ENCODE assay signal across 8 cellular contexts in genomic region chr20:62136283-62137091, GRCh38. TPM values are rescaled to one million over a fixed set of nuclear protein-coding genes. Genes with fewer than 3 reads are reported as not detected.
DNase-seq lines count a peak whose midpoint lies in the region; ATAC-seq and TF ChIP-seq lines count a peak whose summit lies in the region.

No MANE protein-coding gene starts in this region.

- peaks cover 13% of the 10 kb centered on the region for H4K20me1 ChIP-seq in OCI-LY7 (ENCODE audit: insufficient read depth, low read length)

- peaks cover 28% of the 10 kb centered on the region for H3K79me2 ChIP-seq in OCI-LY7 (ENCODE audit: insufficient read depth, low read depth, low read length)

- H3K4me1 ChIP-seq in CD8-positive, alpha-beta T cell (ENCODE audit: insufficient read depth, low read length), result peaks cover 21% of the 10 kb centered on the region
- peaks cover 10% of the 10 kb centered on the region for H3K4me1 ChIP-seq in OCI-LY7 (ENCODE audit: insufficient read depth, low read length, poor library complexity, severe bottlenecking)

- H3K27ac ChIP-seq in CD8-positive, alpha-beta T cell (ENCODE audit: low read depth, low read length), result no peak overlapping the region
- H3K27ac ChIP-seq in OCI-LY7 (ENCODE audit: low read depth, low read length, poor library complexity, severe bottlenecking), result peak overlapping the region; percentile 37

- H3K9me3 Mint-ChIP-seq in CD8-positive, alpha-beta T cell, result no peaks in the 10 kb centered on the region
- no peaks in the 10 kb centered on the region for H3K9me3 Mint-ChIP-seq in HFFc6
- H3K9me3 Mint-ChIP-seq in neural crest cell, result no peaks in the 10 kb centered on the region

- no peak overlapping the region for H3K4me2 ChIP-seq in OCI-LY7 (ENCODE audit: low read length)

- TF ChIP-seq POLR2A in erythroblast (IDR thresholded peaks at IDR 0.05; ENCODE audit: low read length), result peak; percentile 12

- H3K36me3 ChIP-seq in CD8-positive, alpha-beta T cell (ENCODE audit: insufficient read depth, low read length), result peaks cover 86% of the 10 kb centered on the region
- peaks cover 100% of the 10 kb centered on the region for H3K36me3 ChIP-seq in OCI-LY7 (ENCODE audit: insufficient read depth, low read length)

- no peak overlapping the region for H2AFZ ChIP-seq in OCI-LY7 (ENCODE audit: low read length)

- no peak overlapping the region for H3K4me3 Mint-ChIP-seq in CD8-positive, alpha-beta T cell
- H3K4me3 Mint-ChIP-seq in HFFc6, result no peak overlapping the region
- peak overlapping the region; percentile 67 for H3K4me3 Mint-ChIP-seq in neural crest cell

- peak overlapping the region; percentile 90 for H3K27ac Mint-ChIP-seq in CD8-positive, alpha-beta T cell
- H3K27ac Mint-ChIP-seq in HFFc6, result peak overlapping the region; percentile 28; the same call in 1 of the 2 replicates
- no peak overlapping the region for H3K27ac Mint-ChIP-seq in neural crest cell (ENCODE audit: unreplicated experiment)

- no peaks in the 10 kb centered on the region for H3K27me3 ChIP-seq in CD8-positive, alpha-beta T cell (ENCODE audit: insufficient read depth, low read length)

- BruUV-seq in OCI-LY7 (replicated peaks; lab: Mats Ljungman, UMichigan), result no TSS peak

- peak; percentile 61 for ATAC-seq in CD8-positive, alpha-beta T cell
- ATAC-seq in GM19452 (IDR thresholded peaks at IDR 0.05; ENCODE audit: unreplicated experiment) (no peak), GM18511 (IDR thresholded peaks at IDR 0.05; ENCODE audit: unreplicated experiment) (no peak)

- peak; percentile 59 to 83 (median 76) for DNase-seq in CD8-positive, alpha-beta T cell
- DNase-seq in HFFc6 (no peak), OCI-LY7 (ENCODE audit: low spot score) (peak; percentile 82), erythroblast (lab: John Stamatoyannopoulos, UW) (peak; percentile 72 to 83), neural crest cell (ENCODE audit: low read depth, low spot score) (peak; percentile 45)
- DNase-seq in activated T-cell treated with anti-CD3 and anti-CD28 coated beads, Interleukin-2, amount 50 U/mL, for 1 hour, result peak; percentile 79

- peak; percentile 80 for TF ChIP-seq CTCF in CD8-positive, alpha-beta T cell (IDR thresholded peaks at IDR 0.05)
- TF ChIP-seq CTCF in HFFc6 (IDR thresholded peaks at IDR 0.05) (peak; percentile 89), OCI-LY7 (conservative IDR thresholded peaks at IDR 0.05; ENCODE audit: low read length) (peak; percentile 99), neural crest cell (conservative IDR thresholded peaks at IDR 0.05) (peak; percentile 81)

- no peaks in the 10 kb centered on the region for H3K9me2 ChIP-seq in OCI-LY7 (ENCODE audit: insufficient read depth, low read length)

- intact Hi-C loops in CD8-positive, alpha-beta T cell (cut with DNase I, micrococcal nuclease), result loop anchor here (1.0 to 5.0 kb wide), 6 partner anchors 69 to 271 kb away; partner anchors contain the start of gene CABLES2 (in 1 of the 2)
- intact Hi-C loops in OCI-LY7 (cut with micrococcal nuclease; ENCODE audit: unreplicated experiment), result loop anchor here (1.0 to 2.0 kb wide), 2 partner anchors 125 to 156 kb away; no protein-coding TSS in a partner anchor

- H3K9me3 ChIP-seq in CD8-positive, alpha-beta T cell (ENCODE audit: low read length), result no peaks in the 10 kb centered on the region
- no peaks in the 10 kb centered on the region for H3K9me3 ChIP-seq in OCI-LY7 (ENCODE audit: low read length)

- H3K4me1 Mint-ChIP-seq in CD8-positive, alpha-beta T cell (ENCODE audit: low read depth), result peaks cover 42% of the 10 kb centered on the region
- peaks cover 19% of the 10 kb centered on the region for H3K4me1 Mint-ChIP-seq in HFFc6 (ENCODE audit: low read depth)
- peaks cover 13% of the 10 kb centered on the region for H3K4me1 Mint-ChIP-seq in neural crest cell

- POLR2A ChIA-PET in CD8-positive, alpha-beta T cell (lab: Charles Lee), result interaction anchor here (0.6 to 2.3 kb wide), 3 partner anchors 10 to 70 kb away, joined by 3 to 10 read pairs (median 5); partner anchors contain the start of genes LSM14B and TAF4
- POLR2A ChIA-PET in OCI-LY7 (lab: Charles Lee), result interaction anchor here (0.5 to 0.6 kb wide), 2 partner anchors 30 to 50 kb away, joined by 3 to 4 read pairs; no protein-coding TSS in a partner anchor

- H3K4me3 ChIP-seq in CD8-positive, alpha-beta T cell (ENCODE audit: low read depth, low read length), result no peak overlapping the region
- no peak overlapping the region for H3K4me3 ChIP-seq in OCI-LY7 (ENCODE audit: low read depth, low read length, poor library complexity, severe bottlenecking)

- CTCF ChIA-PET in CD8-positive, alpha-beta T cell (lab: Charles Lee), result interaction anchor here (0.6 to 10.0 kb wide), 17 partner anchors 10 to 126 kb away, joined by 3 to 82 read pairs (median 5); no protein-coding TSS in a partner anchor
- CTCF ChIA-PET in OCI-LY7 (lab: Charles Lee; ENCODE audit: unreplicated experiment), result no interaction called here

- H3K27me3 Mint-ChIP-seq in CD8-positive, alpha-beta T cell (ENCODE audit: low read depth), result no peaks in the 10 kb centered on the region
- H3K27me3 Mint-ChIP-seq in HFFc6 (ENCODE audit: insufficient read depth) (peaks cover 7% of the 10 kb centered on the region; the same call in 1 of the 2 replicates), neural crest cell (ENCODE audit: low read depth) (no peaks in the 10 kb centered on the region)

- H3K36me3 Mint-ChIP-seq in CD8-positive, alpha-beta T cell, result peaks cover 98% of the 10 kb centered on the region
- H3K36me3 Mint-ChIP-seq in HFFc6 (ENCODE audit: low read depth) (peaks cover 52% of the 10 kb centered on the region), neural crest cell (ENCODE audit: low read depth) (peaks cover 25% of the 10 kb centered on the region)

RNA-seq across cellular contexts. Expression of gene PSMA7, which starts 6.7 kb away (rescaled TPM):
- total RNA-seq in CD8-positive, alpha-beta T cell, result 100 to 1,000 TPM; 170 to 179 TPM
- total RNA-seq in HFFc6 (2021; fragmentation: NEBNext Ultra II Directional; extraction: Animal tissue kit (Norgen Biotek cat#: 25700)), result 100 to 1,000 TPM; 296 to 357 (median 334) TPM
- 247 and 362 TPM in 2 replicates for total RNA-seq in OCI-LY7 (2014; rRNA removed; shearing (Covaris generic))
- 223 and 266 TPM in 2 replicates for total RNA-seq in OCI-LY7 (2022)
- total RNA-seq in neural crest cell, result 318 and 322 TPM in 2 replicates

RNA-seq across cellular contexts. Expression of gene SS18L1, which starts 7.1 kb away (rescaled TPM):
- total RNA-seq in CD8-positive, alpha-beta T cell, result 10 to 100 TPM; 12.6 to 12.9 TPM
- total RNA-seq in HFFc6 (2021; fragmentation: NEBNext Ultra II Directional; extraction: Animal tissue kit (Norgen Biotek cat#: 25700)), result 1 to 10 TPM; 5.5 to 7.9 (median 5.9) TPM
- 13.0 and 17.0 TPM in 2 replicates for total RNA-seq in OCI-LY7 (2014; rRNA removed; shearing (Covaris generic))
- total RNA-seq in OCI-LY7 (2022), result 16.8 and 17.7 TPM in 2 replicates
- 29.6 and 30.0 TPM in 2 replicates for total RNA-seq in neural crest cell

RNA-seq across cellular contexts. Expression of gene LSM14B, which starts 14.2 kb away (rescaled TPM):
- total RNA-seq in CD8-positive, alpha-beta T cell, result 10 to 100 TPM; 58.2 to 64.6 TPM
- total RNA-seq in HFFc6 (2021; fragmentation: NEBNext Ultra II Directional; extraction: Animal tissue kit (Norgen Biotek cat#: 25700)), result 10 to 100 TPM; 40.4 to 42.7 (median 40.9) TPM
- 44.7 and 54.2 TPM in 2 replicates for total RNA-seq in OCI-LY7 (2014; rRNA removed; shearing (Covaris generic))
- total RNA-seq in OCI-LY7 (2022) (53.7 and 54.4 TPM in 2 replicates), neural crest cell (97.1 TPM in 2 replicates)

RNA-seq across cellular contexts. Expression of gene MTG2, which starts 46.3 kb away (rescaled TPM):
- 1 to 10 TPM; 7.7 to 8.8 TPM for total RNA-seq in CD8-positive, alpha-beta T cell
- total RNA-seq in HFFc6 (2021; fragmentation: NEBNext Ultra II Directional; extraction: Animal tissue kit (Norgen Biotek cat#: 25700)), result 10 to 100 TPM; 27.9 to 33.8 (median 30.2) TPM
- 20.3 and 24.1 TPM in 2 replicates for total RNA-seq in OCI-LY7 (2014; rRNA removed; shearing (Covaris generic))
- total RNA-seq in OCI-LY7 (2022) (37.5 and 38.6 TPM in 2 replicates), neural crest cell (32.9 and 34.6 TPM in 2 replicates)
